24 cellular contexts compared by ENCODE assay signal in the genomic region with DNA sequence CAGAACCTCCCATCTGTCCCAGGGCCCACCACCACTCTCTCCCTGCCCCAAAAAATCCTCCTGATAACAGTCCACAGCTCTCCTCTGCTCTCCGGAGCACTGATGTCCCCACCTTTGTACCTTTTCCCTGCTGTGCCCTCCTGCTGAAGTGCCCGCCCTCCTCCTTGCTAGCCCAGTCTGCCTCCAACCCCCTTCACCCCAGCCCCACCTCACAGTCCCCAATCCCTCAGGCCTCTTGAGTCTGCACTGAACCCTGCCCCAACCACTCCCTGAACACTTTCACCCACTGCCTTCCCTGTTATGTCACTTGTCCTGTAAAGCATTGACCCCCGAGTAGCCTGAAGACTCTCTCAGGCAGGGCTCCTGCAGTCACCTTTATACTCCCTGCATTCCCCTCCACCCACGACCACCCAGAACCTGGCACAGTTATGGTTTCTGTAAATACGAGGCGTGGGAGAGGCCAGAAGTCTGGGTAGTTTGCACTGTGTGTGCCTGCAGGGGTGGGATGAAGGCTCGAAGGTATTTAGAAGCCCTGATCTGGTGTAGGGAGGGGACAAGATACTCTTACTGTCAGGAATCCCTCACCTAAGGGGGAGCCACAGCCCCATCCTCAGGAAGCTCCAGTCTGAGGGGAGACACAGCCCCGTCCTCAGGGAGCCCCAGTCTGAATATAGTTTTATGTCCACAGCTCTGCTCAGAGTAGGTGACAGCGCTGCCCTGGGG. TPM values are rescaled to one million over a fixed set of nuclear protein-coding genes. Genes with fewer than 3 reads are reported as not detected.
"Had no signal": no experiment of that assay in that cellular context is flagged by ENCODE, and none has a peak within 500 bp of the region (broad histone marks: within the 10 kb centered on the region; RNA-seq: fewer than 3 reads in every experiment).

No MANE protein-coding gene starts in this region.

- H3K36me3 Mint-ChIP-seq: naive thymus-derived CD8-positive, alpha-beta T cell; stimulated activated memory B cell treated with anti-CD40 and anti-IgM and Interleukin-4, amounts not matched to agents 10 μg/mL and 1 μg/mL and 100 μg/mL, for 72 hours had no signal

- H3K27ac Mint-ChIP-seq: activated naive CD8-positive, alpha-beta T cell treated with anti-CD3 and anti-CD28 coated beads, Interleukin-2, amount 50 U/mL, for 24 hours; activated T-helper 1 cell treated with anti-CD3 and anti-CD28 coated beads, Interleukin-12 subunit alpha, Interleukin-12 subunit beta, Interleukin-2, Interleukin-4 antibody, amounts not matched to agents 30 ng/mL and 10 ng/mL and 1 ng/mL, durations not matched to agents 14 hours and 24 hours and 36 hours; naive thymus-derived CD8-positive, alpha-beta T cell; stimulated activated memory B cell treated with anti-CD40 and anti-IgM and Interleukin-4, amounts not matched to agents 10 μg/mL and 1 μg/mL and 100 μg/mL, for 72 hours had no signal

- H3K9me3 ChIP-seq: gastroesophageal sphincter, heart left ventricle, ovary, uterus had no signal

- H3K27ac ChIP-seq: brain microvascular endothelial cell, coronary artery, gastroesophageal sphincter, heart left ventricle, ovary, uterus had no signal

- H3K4me3 Mint-ChIP-seq: activated naive CD8-positive, alpha-beta T cell treated with anti-CD3 and anti-CD28 coated beads, Interleukin-2, amount 50 U/mL, for 24 hours; activated T-helper 1 cell treated with anti-CD3 and anti-CD28 coated beads, Interleukin-12 subunit alpha, Interleukin-12 subunit beta, Interleukin-2, Interleukin-4 antibody, amounts not matched to agents 30 ng/mL and 10 ng/mL and 1 ng/mL, durations not matched to agents 14 hours and 24 hours and 36 hours; central memory CD8-positive, alpha-beta T cell; naive thymus-derived CD8-positive, alpha-beta T cell; stimulated activated memory B cell treated with anti-CD40 and anti-IgM and Interleukin-4, amounts not matched to agents 10 μg/mL and 1 μg/mL and 100 μg/mL, for 72 hours had no signal

- H3K9me3 Mint-ChIP-seq: activated naive CD8-positive, alpha-beta T cell treated with anti-CD3 and anti-CD28 coated beads, Interleukin-2, amount 50 U/mL, for 24 hours; activated T-helper 1 cell treated with anti-CD3 and anti-CD28 coated beads, Interleukin-12 subunit alpha, Interleukin-12 subunit beta, Interleukin-2, Interleukin-4 antibody, amounts not matched to agents 30 ng/mL and 10 ng/mL and 1 ng/mL, durations not matched to agents 14 hours and 24 hours and 36 hours; central memory CD8-positive, alpha-beta T cell; naive thymus-derived CD8-positive, alpha-beta T cell; stimulated activated memory B cell treated with anti-CD40 and anti-IgM and Interleukin-4, amounts not matched to agents 10 μg/mL and 1 μg/mL and 100 μg/mL, for 72 hours had no signal

- H3K4me1 ChIP-seq: uterus had no signal

- ATAC-seq: activated naive CD8-positive, alpha-beta T cell treated with anti-CD3 and anti-CD28 coated beads, Interleukin-2, amount 50 U/mL, for 24 hours; esophagus mucosa; gastroesophageal sphincter; naive thymus-derived CD8-positive, alpha-beta T cell; sciatic nerve; SK-N-SH treated with all-trans-retinoic acid at 6 μM for 48 hours; stimulated activated memory B cell treated with anti-CD40 and anti-IgM and Interleukin-4, amounts not matched to agents 10 μg/mL and 1 μg/mL and 100 μg/mL, for 72 hours had no signal

- H3K27me3 ChIP-seq: ovary, uterus had no signal

- H3K4me3 ChIP-seq: coronary artery, gastroesophageal sphincter, heart left ventricle, ovary, uterus had no signal

- H3K36me3 ChIP-seq: brain microvascular endothelial cell, gastroesophageal sphincter, heart left ventricle, ovary, uterus had no signal

- DNase-seq: activated CD4-positive, alpha-beta T cell treated with anti-CD3 and anti-CD28 coated beads, Interleukin-2, amount 50 U/mL, for 1 hour; activated naive CD4-positive, alpha-beta T cell; activated naive CD8-positive, alpha-beta T cell treated with anti-CD3 and anti-CD28 coated beads, Interleukin-2, amount 50 U/mL, for 24 hours; activated T-cell treated with anti-CD3 and anti-CD28 coated beads for 4 hours; anterior cingulate cortex; brain microvascular endothelial cell; effector CD4-positive, alpha-beta T cell; heart left ventricle; kidney glomerular epithelial cell; mesenchymal stem cell; naive thymus-derived CD8-positive, alpha-beta T cell; stimulated activated CD4-positive, alpha-beta T cell treated with anti-CD3 and anti-CD28 coated beads, Interleukin-4, amount 100 ng/mL, for 4 hours; T-helper 1 cell; T-helper 9 cell; uterus had no signal

RNA-seq across cellular contexts. Expression of gene GLP1R, which starts 5.4 kb away (rescaled TPM):
- total RNA-seq: naive thymus-derived CD8-positive, alpha-beta T cell; ovary had no signal
